ENCODE assay signal across 9 cellular contexts in genomic region chr1:85628791-85629531, GRCh38. TPM values are rescaled to one million over a fixed set of nuclear protein-coding genes. Genes with fewer than 3 reads are reported as not detected.
A peak's percentile ranks its signal among the peaks of the same experiment; 100 is the strongest.
DNase-seq lines count a peak whose midpoint lies in the region; ATAC-seq and TF ChIP-seq lines count a peak whose summit lies in the region.
"Had no signal": no experiment of that assay in that cellular context is flagged by ENCODE, and none has a peak within 500 bp of the region (broad histone marks: within the 10 kb centered on the region; RNA-seq: fewer than 3 reads in every experiment).

No MANE protein-coding gene starts in this region.

- no peak for ATAC-seq in activated T-cell treated with anti-CD3 and anti-CD28 coated beads, Interleukin-2, amount 50 U/mL, for 72 hours (replicated peaks in 1 of 2)

- DNase-seq in HS-5 (ENCODE audit: low read depth) (peak; percentile 51), adipocyte (ENCODE audit: low read depth) (peak; percentile 85), right atrium auricular region (ENCODE audit: low spot score) (no peak), smooth muscle cell (lab: John Stamatoyannopoulos, UW; ENCODE audit: unreplicated experiment) (no peak), GOT3 (lab: John Stamatoyannopoulos, UW) (no peak), T-helper 1 cell (no peak)
- no peak for DNase-seq in CD8-positive, alpha-beta memory T cell
- no peak for DNase-seq in activated T-cell treated with anti-CD3 and anti-CD28 coated beads, Interleukin-2, amount 50 U/mL, for 72 hours
- DNase-seq: activated CD8-positive, alpha-beta memory T cell treated with anti-CD3 and anti-CD28 coated beads, Interleukin-2, amount 50 U/mL, for 4 hours had no signal

- H3K36me3 ChIP-seq in adipocyte (ENCODE audit: control insufficient read depth, insufficient read depth, low read length, severe bottlenecking) = no peaks in the 10 kb centered on the region
- no peaks in the 10 kb centered on the region for H3K36me3 ChIP-seq in right atrium auricular region
- no peaks in the 10 kb centered on the region for H3K36me3 ChIP-seq in smooth muscle cell (ENCODE audit: low read depth)
- H3K36me3 ChIP-seq in CD8-positive, alpha-beta memory T cell (ENCODE audit: insufficient read depth, low read length) = no peaks in the 10 kb centered on the region

- H3K4me3 Mint-ChIP-seq in CD8-positive, alpha-beta memory T cell = no peak overlapping the region
- no peak overlapping the region for H3K4me3 Mint-ChIP-seq in activated T-cell treated with anti-CD3 and anti-CD28 coated beads, Interleukin-2, amount 50 U/mL, for 72 hours

- H3K27ac ChIP-seq in right atrium auricular region = peak overlapping the region; percentile 43
- H3K27ac ChIP-seq in smooth muscle cell (ENCODE audit: low read depth) = peak overlapping the region; percentile 84
- H3K27ac ChIP-seq in CD8-positive, alpha-beta memory T cell (ENCODE audit: low read depth, low read length) = no peak overlapping the region

- H3K4me1 Mint-ChIP-seq in CD8-positive, alpha-beta memory T cell = no peaks in the 10 kb centered on the region
- no peaks in the 10 kb centered on the region for H3K4me1 Mint-ChIP-seq in activated T-cell treated with anti-CD3 and anti-CD28 coated beads, Interleukin-2, amount 50 U/mL, for 72 hours (ENCODE audit: low read depth)

- H3K27me3 ChIP-seq in adipocyte (replicated peaks; ENCODE audit: control insufficient read depth, insufficient read depth, low read length) (no peaks in the 10 kb centered on the region), right atrium auricular region (no peaks in the 10 kb centered on the region), smooth muscle cell (ENCODE audit: low read depth) (no peaks in the 10 kb centered on the region)
- H3K27me3 ChIP-seq in CD8-positive, alpha-beta memory T cell (ENCODE audit: insufficient read depth, low read length, poor library complexity, severe bottlenecking) = no peaks in the 10 kb centered on the region

- WGBS in smooth muscle cell (ENCODE audit: low lambda C conversion rate) = 22% methylated on average over 9 of the region's 9 CpGs

- H3K9me3 ChIP-seq in adipocyte (ENCODE audit: control insufficient read depth, low read length) = no peaks in the 10 kb centered on the region
- H3K9me3 ChIP-seq in right atrium auricular region = no peaks in the 10 kb centered on the region
- H3K9me3 ChIP-seq in smooth muscle cell (replicated peaks; ENCODE audit: low read depth) = no peaks in the 10 kb centered on the region
- H3K9me3 ChIP-seq in CD8-positive, alpha-beta memory T cell (ENCODE audit: low read length) = no peaks in the 10 kb centered on the region

- peaks cover 12% of the 10 kb centered on the region for H3K4me1 ChIP-seq in adipocyte (ENCODE audit: control insufficient read depth, insufficient read depth, low read length)
- peaks cover 0 to 11% of the 10 kb centered on the region in 2 donors for H3K4me1 ChIP-seq in right atrium auricular region
- H3K4me1 ChIP-seq in smooth muscle cell (ENCODE audit: low read depth) = peaks cover 4% of the 10 kb centered on the region
- H3K4me1 ChIP-seq in CD8-positive, alpha-beta memory T cell (ENCODE audit: insufficient read depth, low read length) = no peaks in the 10 kb centered on the region

- H3K9me3 Mint-ChIP-seq in CD8-positive, alpha-beta memory T cell = peaks cover 0 to 4% (median 0%) of the 10 kb centered on the region in 5 donors
- peaks cover 8 to 9% of the 10 kb centered on the region in 2 donors for H3K9me3 Mint-ChIP-seq in activated T-cell treated with anti-CD3 and anti-CD28 coated beads, Interleukin-2, amount 50 U/mL, for 72 hours

- no peak overlapping the region for H2AFZ ChIP-seq in smooth muscle cell (ENCODE audit: low read depth)

- POLR2A ChIA-PET in CD8-positive, alpha-beta memory T cell (lab: Charles Lee) = no interaction called here

- CTCF ChIA-PET in CD8-positive, alpha-beta memory T cell (lab: Charles Lee) = no interaction called here

- no peaks in the 10 kb centered on the region for H4K20me1 ChIP-seq in smooth muscle cell (ENCODE audit: low read depth)

- H3K27ac Mint-ChIP-seq in CD8-positive, alpha-beta memory T cell = no peak overlapping the region
- no peak overlapping the region for H3K27ac Mint-ChIP-seq in activated T-cell treated with anti-CD3 and anti-CD28 coated beads, Interleukin-2, amount 50 U/mL, for 72 hours

- TF ChIP-seq CTCF in right atrium auricular region (IDR thresholded peaks at IDR 0.05) (no peak), smooth muscle cell (IDR thresholded peaks at IDR 0.05; ENCODE audit: borderline replicate concordance, insufficient read depth, poor library complexity, severe bottlenecking) (no peak)

- H3K4me2 ChIP-seq in smooth muscle cell = peak overlapping the region; percentile 47

- H3K36me3 Mint-ChIP-seq in CD8-positive, alpha-beta memory T cell = peaks cover 28 to 65% (median 39%) of the 10 kb centered on the region in 3 donors
- peaks cover 11 to 23% of the 10 kb centered on the region in 2 donors for H3K36me3 Mint-ChIP-seq in activated T-cell treated with anti-CD3 and anti-CD28 coated beads, Interleukin-2, amount 50 U/mL, for 72 hours (ENCODE audit: insufficient read depth in 2 of 2)

- H3K27me3 Mint-ChIP-seq in CD8-positive, alpha-beta memory T cell = no peaks in the 10 kb centered on the region
- no peaks in the 10 kb centered on the region for H3K27me3 Mint-ChIP-seq in activated T-cell treated with anti-CD3 and anti-CD28 coated beads, Interleukin-2, amount 50 U/mL, for 72 hours (ENCODE audit: low read depth)

- peaks cover 8% of the 10 kb centered on the region for H3F3A ChIP-seq in smooth muscle cell (ENCODE audit: low read depth)

- H3K4me3 ChIP-seq in adipocyte (ENCODE audit: low read length) (no peak overlapping the region), right atrium auricular region (no peak overlapping the region), smooth muscle cell (no peak overlapping the region)
- H3K4me3 ChIP-seq in CD8-positive, alpha-beta memory T cell (ENCODE audit: low read length) = no peak overlapping the region

- H3K79me2 ChIP-seq in smooth muscle cell (ENCODE audit: low read depth) = no peaks in the 10 kb centered on the region

- H3K9ac ChIP-seq in adipocyte (ENCODE audit: low read length) (peak overlapping the region; percentile 56), smooth muscle cell (ENCODE audit: low read depth) (peak overlapping the region; percentile 26)

RNA-seq across cellular contexts. Expression of gene CCN1, which starts 48.4 kb away (rescaled TPM):
- total RNA-seq in right atrium auricular region (100 to 1,000 TPM in 1 of 2 donors, 10 to 100 TPM in 1; 41.8 to 156 TPM), smooth muscle cell (440 and 450 TPM in 2 replicates)
- 1,412 and 1,766 TPM in 2 replicates for polyA plus RNA-seq in smooth muscle cell
- under 1 TPM in 1 of 2 experiments, not detected in 1; 0.09 TPM for total RNA-seq in CD8-positive, alpha-beta memory T cell
- not detected for polyA plus RNA-seq in CD8-positive, alpha-beta memory T cell
- total RNA-seq in activated T-cell treated with anti-CD3 and anti-CD28 coated beads, Interleukin-2, amount 50 U/mL, for 72 hours = under 1 TPM in 1 of 2 donors, not detected in 1; 0.16 TPM

Comparison
In these comparisons a context has a peak if more than half of its experiments do, and no peak if none do; other contexts are left out.
1. DNase-seq: peak in HS-5 (single experiment) and adipocyte (single experiment); none in right atrium auricular region (single experiment), smooth muscle cell (single experiment), GOT3 (single experiment), CD8-positive, alpha-beta memory T cell (0 of 5), T-helper 1 cell (0 of 5) and activated T-cell treated with anti-CD3 and anti-CD28 coated beads, Interleukin-2, amount 50 U/mL, for 72 hours (0 of 2).
2. RNA of gene CCN1, which starts 48.4 kb away (total RNA-seq): 440 to 450 TPM in smooth muscle cell and 41.8 to 156 TPM in right atrium auricular region; 0.16 TPM in activated T-cell treated with anti-CD3 and anti-CD28 coated beads, Interleukin-2, amount 50 U/mL, for 72 hours and 0.09 TPM in CD8-positive, alpha-beta memory T cell; every median in the first group is over 10 times any median in the second.